10 cellular contexts compared by ENCODE assay signal in the genomic region with DNA sequence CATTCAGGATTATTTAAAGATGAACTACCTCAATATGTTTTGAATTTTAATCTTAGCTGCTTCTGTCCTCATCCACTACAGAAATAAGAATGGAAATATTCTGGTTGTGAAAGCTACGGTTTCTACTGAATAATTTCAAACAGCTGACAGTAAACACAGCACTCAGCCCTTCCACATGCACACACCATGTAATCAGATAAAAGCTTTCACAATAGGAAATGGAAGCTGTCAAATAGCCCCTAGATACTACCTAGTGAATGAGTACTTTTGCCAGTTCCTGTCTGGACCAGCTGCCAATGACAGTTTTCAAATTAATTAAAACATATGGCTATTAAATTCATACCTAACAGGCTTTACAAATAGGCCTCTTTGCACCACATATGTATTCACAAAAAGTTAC.
DNase-seq lines count a peak whose midpoint lies in the region; ATAC-seq and TF ChIP-seq lines count a peak whose summit lies in the region.
"Had no signal": no experiment of that assay in that cellular context is flagged by ENCODE, and none has a peak within 500 bp of the region (broad histone marks: within the 10 kb centered on the region; RNA-seq: fewer than 3 reads in every experiment).

No MANE protein-coding gene starts in this region.

- 14 to 41% (median 37%) methylated on average over 1 of the region's 1 CpG for WGBS in stomach, 5 donors

- H3K36me3 ChIP-seq in stomach, result no peaks in the 10 kb centered on the region

- TF ChIP-seq POLR2A in stomach (IDR thresholded peaks at IDR 0.05), result no peak

- no peaks in the 10 kb centered on the region for H3K9me3 ChIP-seq in stomach

- H3K4me1 ChIP-seq in stomach, result peaks cover 0 to 3% (median 0%) of the 10 kb centered on the region in 4 donors

- TF ChIP-seq EP300 in stomach (IDR thresholded peaks at IDR 0.05), result no peak

- TF ChIP-seq CTCF in fibroblast of villous mesenchyme (IDR thresholded peaks at IDR 0.05; ENCODE audit: insufficient read depth, low read depth, low read length), result no peak
- no peak for TF ChIP-seq CTCF in stomach (IDR thresholded peaks at IDR 0.05)

- peak; percentile 19 for DNase-seq in GM04504 (ENCODE audit: low read depth)
- DNase-seq in NCI-H748 treated with DMSO at 0.1 percent for 48 hours (lab: John Stamatoyannopoulos, UW), result peak; percentile 41
- peak; percentile 58 for DNase-seq in fibroblast of villous mesenchyme (ENCODE audit: low read depth)
- no peak for DNase-seq in retina
- no peak for DNase-seq in mucosa of gallbladder (ENCODE audit: low spot score)
- DNase-seq in COLO829 (ENCODE audit: low spot score), result no peak
- no peak for DNase-seq in stomach
- DNase-seq: activated gamma-delta T cell treated with Interleukin-2 at 50 U/mL for 16 hours had no signal

- H3K4me3 ChIP-seq in fibroblast of villous mesenchyme (ENCODE audit: low read depth, low read length) (no peak overlapping the region), stomach (no peak overlapping the region)

- H3K27ac ChIP-seq in stomach, result no peak overlapping the region

- intact Hi-C loops in stomach (cut with DNase I; ENCODE audit: low total_unique reads), result no loop called here

- no peaks in the 10 kb centered on the region for H3K27me3 ChIP-seq in stomach

- peak; percentile 63 for ATAC-seq in HG02981 (IDR thresholded peaks at IDR 0.05; ENCODE audit: unreplicated experiment)
- ATAC-seq: Panc1 had no signal

Comparison
In these comparisons a context has a peak if more than half of its experiments do, and no peak if none do; other contexts are left out.
1. DNase-seq: peak in GM04504 (single experiment), NCI-H748 treated with DMSO at 0.1 percent for 48 hours (single experiment) and fibroblast of villous mesenchyme (single experiment); none in retina (single experiment), mucosa of gallbladder (single experiment), COLO829 (single experiment) and stomach (single experiment).